In the genomic region with DNA sequence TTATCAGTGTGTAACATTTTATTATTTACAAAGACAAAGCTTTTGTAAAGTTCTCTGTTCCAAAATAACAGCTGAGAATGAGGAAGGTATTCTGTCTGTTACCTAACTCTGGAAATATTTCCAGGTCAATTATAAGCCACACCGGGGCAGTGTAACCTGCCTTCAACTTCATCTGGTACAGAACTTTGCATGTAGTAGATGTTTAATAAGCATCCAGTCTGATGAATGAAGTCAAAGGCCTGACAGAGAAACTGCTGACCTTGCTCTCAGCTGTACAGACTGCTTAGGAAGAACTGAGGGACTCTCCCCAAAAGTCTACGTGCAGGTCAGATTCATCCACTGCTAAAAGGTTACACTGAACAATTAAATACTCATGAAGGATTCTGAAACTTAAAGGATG, we compare ENCODE assay signal across 2 cellular contexts.
TF ChIP-seq lines count a peak whose summit lies in the region.

No MANE protein-coding gene starts in this region.

TF ChIP-seq in GM12878, 131 proteins besides CTCF, POLR2A, EP300 and RAD21:
- TF ChIP-seq RB1 (IDR thresholded peaks at IDR 0.05; ENCODE audit: borderline replicate concordance): no peak
- no peak for TF ChIP-seq ETV6 (conservative IDR thresholded peaks at IDR 0.05 in 1 of 2, IDR thresholded peaks at IDR 0.05 in 1 of 2; ENCODE audit: borderline replicate concordance in 1 of 2, low read depth in 1 of 2)
- no peak for TF ChIP-seq ATF7 (IDR thresholded peaks at IDR 0.05; ENCODE audit: low read depth)
- no peak for TF ChIP-seq KLF5 (IDR thresholded peaks at IDR 0.05; ENCODE audit: partially characterized antibody)
- TF ChIP-seq POU2F2 (IDR thresholded peaks at IDR 0.05; ENCODE audit: borderline replicate concordance, low read depth, low read length): no peak
- no peak for TF ChIP-seq MEF2B (IDR thresholded peaks at IDR 0.05; ENCODE audit: partially characterized antibody, poor library complexity, severe bottlenecking)
- no peak for TF ChIP-seq ZNF274 (IDR thresholded peaks at IDR 0.05; ENCODE audit: insufficient read depth, insufficient read length)
- TF ChIP-seq SMAD5 (IDR thresholded peaks at IDR 0.05; ENCODE audit: low read depth): no peak
- TF ChIP-seq ZNF384 (IDR thresholded peaks at IDR 0.05; ENCODE audit: borderline replicate concordance, low read depth, low read length): no peak
- TF ChIP-seq NRF1 (conservative IDR thresholded peaks at IDR 0.05; ENCODE audit: low read depth, low read length): no peak
- TF ChIP-seq HDAC6 (IDR thresholded peaks at IDR 0.05; ENCODE audit: unreplicated experiment): no peak
- no peak for TF ChIP-seq IRF5 (IDR thresholded peaks at IDR 0.05; ENCODE audit: borderline replicate concordance)
- no peak for TF ChIP-seq CBX5 (IDR thresholded peaks at IDR 0.05; ENCODE audit: low read depth)
- TF ChIP-seq SP1 (IDR thresholded peaks at IDR 0.05; ENCODE audit: low read depth, low read length): no peak
- no peak for TF ChIP-seq SRF (IDR thresholded peaks at IDR 0.05; ENCODE audit: low read depth in 2 of 2, low read length in 2 of 2)
- TF ChIP-seq PRDM15 (CRISPR knock-in tag; IDR thresholded peaks at IDR 0.05): no peak
- no peak for TF ChIP-seq EED (IDR thresholded peaks at IDR 0.05; ENCODE audit: low read depth)
- TF ChIP-seq NR2C2 (IDR thresholded peaks at IDR 0.05; ENCODE audit: borderline replicate concordance, control insufficient read depth, insufficient read length, low read depth): no peak
- TF ChIP-seq RAD51 (IDR thresholded peaks at IDR 0.05): no peak
- no peak for TF ChIP-seq BCL3 (IDR thresholded peaks at IDR 0.05; ENCODE audit: borderline replicate concordance, insufficient read depth, low read depth, low read length, poor library complexity, severe bottlenecking)

TF ChIP-seq in liver, 16 proteins besides CTCF, POLR2A, EP300 and RAD21:
- TF ChIP-seq FOXA2 (IDR thresholded peaks at IDR 0.05) (no peak), SP1 (IDR thresholded peaks at IDR 0.05) (no peak), YY1 (IDR thresholded peaks at IDR 0.05) (no peak), HNF4A (conservative IDR thresholded peaks at IDR 0.05) (peak; percentile 31 to 36), NR2F2 (IDR thresholded peaks at IDR 0.05) (no peak), ATF3 (IDR thresholded peaks at IDR 0.05) (no peak), HNF4G (IDR thresholded peaks at IDR 0.05) (peak; percentile 47), RXRA (IDR thresholded peaks at IDR 0.05) (peak; percentile 47 to 67), JUND (IDR thresholded peaks at IDR 0.05) (no peak), GABPA (IDR thresholded peaks at IDR 0.05 in 1 of 2, conservative IDR thresholded peaks at IDR 0.05 in 1 of 2) (no peak), FOXA1 (IDR thresholded peaks at IDR 0.05) (no peak), EGR1 (IDR thresholded peaks at IDR 0.05; ENCODE audit: low read depth in 2 of 2) (no peak), TAF1 (conservative IDR thresholded peaks at IDR 0.05) (peak; percentile 27)
- TF ChIP-seq, protein P1, sequence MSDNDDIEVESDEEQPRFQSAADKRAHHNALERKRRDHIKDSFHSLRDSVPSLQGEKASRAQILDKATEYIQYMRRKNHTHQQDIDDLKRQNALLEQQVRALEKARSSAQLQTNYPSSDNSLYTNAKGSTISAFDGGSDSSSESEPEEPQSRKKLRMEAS (IDR thresholded peaks at IDR 0.05): peak; percentile 17
- TF ChIP-seq, protein P2, sequence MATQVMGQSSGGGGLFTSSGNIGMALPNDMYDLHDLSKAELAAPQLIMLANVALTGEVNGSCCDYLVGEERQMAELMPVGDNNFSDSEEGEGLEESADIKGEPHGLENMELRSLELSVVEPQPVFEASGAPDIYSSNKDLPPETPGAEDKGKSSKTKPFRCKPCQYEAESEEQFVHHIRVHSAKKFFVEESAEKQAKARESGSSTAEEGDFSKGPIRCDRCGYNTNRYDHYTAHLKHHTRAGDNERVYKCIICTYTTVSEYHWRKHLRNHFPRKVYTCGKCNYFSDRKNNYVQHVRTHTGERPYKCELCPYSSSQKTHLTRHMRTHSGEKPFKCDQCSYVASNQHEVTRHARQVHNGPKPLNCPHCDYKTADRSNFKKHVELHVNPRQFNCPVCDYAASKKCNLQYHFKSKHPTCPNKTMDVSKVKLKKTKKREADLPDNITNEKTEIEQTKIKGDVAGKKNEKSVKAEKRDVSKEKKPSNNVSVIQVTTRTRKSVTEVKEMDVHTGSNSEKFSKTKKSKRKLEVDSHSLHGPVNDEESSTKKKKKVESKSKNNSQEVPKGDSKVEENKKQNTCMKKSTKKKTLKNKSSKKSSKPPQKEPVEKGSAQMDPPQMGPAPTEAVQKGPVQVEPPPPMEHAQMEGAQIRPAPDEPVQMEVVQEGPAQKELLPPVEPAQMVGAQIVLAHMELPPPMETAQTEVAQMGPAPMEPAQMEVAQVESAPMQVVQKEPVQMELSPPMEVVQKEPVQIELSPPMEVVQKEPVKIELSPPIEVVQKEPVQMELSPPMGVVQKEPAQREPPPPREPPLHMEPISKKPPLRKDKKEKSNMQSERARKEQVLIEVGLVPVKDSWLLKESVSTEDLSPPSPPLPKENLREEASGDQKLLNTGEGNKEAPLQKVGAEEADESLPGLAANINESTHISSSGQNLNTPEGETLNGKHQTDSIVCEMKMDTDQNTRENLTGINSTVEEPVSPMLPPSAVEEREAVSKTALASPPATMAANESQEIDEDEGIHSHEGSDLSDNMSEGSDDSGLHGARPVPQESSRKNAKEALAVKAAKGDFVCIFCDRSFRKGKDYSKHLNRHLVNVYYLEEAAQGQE (IDR thresholded peaks at IDR 0.05): no peak
- TF ChIP-seq, protein P3, sequence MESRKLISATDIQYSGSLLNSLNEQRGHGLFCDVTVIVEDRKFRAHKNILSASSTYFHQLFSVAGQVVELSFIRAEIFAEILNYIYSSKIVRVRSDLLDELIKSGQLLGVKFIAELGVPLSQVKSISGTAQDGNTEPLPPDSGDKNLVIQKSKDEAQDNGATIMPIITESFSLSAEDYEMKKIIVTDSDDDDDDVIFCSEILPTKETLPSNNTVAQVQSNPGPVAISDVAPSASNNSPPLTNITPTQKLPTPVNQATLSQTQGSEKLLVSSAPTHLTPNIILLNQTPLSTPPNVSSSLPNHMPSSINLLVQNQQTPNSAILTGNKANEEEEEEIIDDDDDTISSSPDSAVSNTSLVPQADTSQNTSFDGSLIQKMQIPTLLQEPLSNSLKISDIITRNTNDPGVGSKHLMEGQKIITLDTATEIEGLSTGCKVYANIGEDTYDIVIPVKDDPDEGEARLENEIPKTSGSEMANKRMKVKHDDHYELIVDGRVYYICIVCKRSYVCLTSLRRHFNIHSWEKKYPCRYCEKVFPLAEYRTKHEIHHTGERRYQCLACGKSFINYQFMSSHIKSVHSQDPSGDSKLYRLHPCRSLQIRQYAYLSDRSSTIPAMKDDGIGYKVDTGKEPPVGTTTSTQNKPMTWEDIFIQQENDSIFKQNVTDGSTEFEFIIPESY (IDR thresholded peaks at IDR 0.05): no peak
TF ChIP-seq in liver: peak in this region for 5.
